22 cellular contexts compared by ENCODE assay signal in the genomic region with DNA sequence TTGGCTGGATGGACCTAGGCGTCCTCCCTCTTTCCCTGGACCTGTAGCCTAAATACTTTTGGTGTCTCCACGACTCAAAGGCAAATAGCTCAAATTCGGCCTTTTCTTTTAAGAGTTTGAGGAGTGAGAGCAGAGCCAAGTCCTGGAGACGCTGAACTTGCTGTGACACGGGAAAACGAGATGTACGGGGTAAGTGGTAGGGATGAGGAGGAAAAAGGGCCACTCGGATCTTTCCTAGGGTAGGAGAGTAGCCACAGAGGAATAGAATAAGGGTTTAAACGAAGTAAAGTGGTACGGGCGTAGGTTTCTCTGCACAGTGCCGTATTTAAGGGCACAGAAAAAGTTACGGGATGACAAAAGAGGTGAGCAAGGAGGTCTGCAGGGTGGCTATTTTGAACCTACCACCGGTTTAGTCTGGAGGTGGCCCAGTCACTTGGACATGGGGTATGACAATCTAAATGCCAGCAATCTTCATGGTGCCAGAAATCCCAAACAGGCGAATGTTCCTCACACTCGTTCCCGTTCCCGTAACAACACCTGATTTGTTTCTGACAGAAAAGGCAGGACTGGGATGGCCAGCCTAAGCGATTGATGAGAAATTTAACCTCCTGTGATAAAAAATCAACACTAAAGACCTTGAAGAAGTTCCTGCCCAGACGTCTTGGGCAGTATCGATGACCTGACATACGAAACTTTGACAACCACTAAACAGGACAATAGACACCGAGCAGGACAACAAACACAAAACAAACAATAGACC.
DNase-seq lines count a peak whose midpoint lies in the region; ATAC-seq and TF ChIP-seq lines count a peak whose summit lies in the region.
"Had no signal": no experiment of that assay in that cellular context is flagged by ENCODE, and none has a peak within 500 bp of the region (broad histone marks: within the 10 kb centered on the region; RNA-seq: fewer than 3 reads in every experiment).

No MANE protein-coding gene starts in this region.

- H3K23ac ChIP-seq in H9 (ENCODE audit: insufficient read length, low read depth, low read length), result no peak overlapping the region

- DNase-seq in CD8-positive, alpha-beta memory T cell, result no peak
- no peak for DNase-seq in H9
- no peak for DNase-seq in activated naive CD8-positive, alpha-beta T cell treated with anti-CD3 and anti-CD28 coated beads, Interleukin-2, amount 10 ng/mL, durations not matched to agents 7 days and 5 days
- no peak for DNase-seq in osteoblast (ENCODE audit: insufficient read length, low spot score, missing footprints)
- DNase-seq: activated effector memory CD4-positive, alpha-beta T cell treated with Interleukin-2 at 50 U/mL for 16 hours; aorta; COR-L47; DND-41; HCEC 1CT; kidney glomerular epithelial cell; mammary epithelial cell; naive thymus-derived CD8-positive, alpha-beta T cell; NCI-H1417; NCI-H524 treated with DMSO at 0.1 percent for 48 hours; posterior cingulate gyrus; stimulated activated CD4-positive, alpha-beta T cell treated with anti-CD3 and anti-CD28 coated beads, Interleukin-2, amount 100 ng/mL, for 24 hours; tibial artery had no signal

- no peak overlapping the region for H3T11ph ChIP-seq in H9 (ENCODE audit: low read length)

- peaks cover 4 to 9% (median 6%) of the 10 kb centered on the region in 3 donors for H3K4me1 Mint-ChIP-seq in CD8-positive, alpha-beta memory T cell
- H3K4me1 Mint-ChIP-seq in H9, result peaks cover 74 to 75% of the 10 kb centered on the region in 2 experiments
- peaks cover 12% of the 10 kb centered on the region for H3K4me1 Mint-ChIP-seq in activated naive CD8-positive, alpha-beta T cell treated with anti-CD3 and anti-CD28 coated beads, Interleukin-2, amount 10 ng/mL, durations not matched to agents 7 days and 5 days

- H3K27ac ChIP-seq in CD8-positive, alpha-beta memory T cell (ENCODE audit: low read depth, low read length), result no peak overlapping the region
- H3K27ac ChIP-seq in H9 (ENCODE audit: insufficient read length, low read depth, low read length), result no peak overlapping the region
- H3K27ac ChIP-seq in mesodermal cell (ENCODE audit: low read depth, low read length, severe bottlenecking), result no peak overlapping the region
- no peak overlapping the region for H3K27ac ChIP-seq in osteoblast (ENCODE audit: low read depth, low read length)
- H3K27ac ChIP-seq: gastroesophageal sphincter, tibial artery had no signal

- no peak overlapping the region for H4K91ac ChIP-seq in H9 (ENCODE audit: insufficient read length, low read depth, low read length)

- TF ChIP-seq CTCF in H9 (conservative IDR thresholded peaks at IDR 0.05), result no peak
- TF ChIP-seq CTCF in osteoblast (IDR thresholded peaks at IDR 0.05; ENCODE audit: extremely low read depth, low read depth, low read length), result no peak

- no peak overlapping the region for H2BK5ac ChIP-seq in H9 (ENCODE audit: insufficient read length, low read length)

- CTCF ChIA-PET in CD8-positive, alpha-beta memory T cell (lab: Charles Lee), result no interaction called here

- H2BK20ac ChIP-seq in H9 (ENCODE audit: low read depth, low read length, poor library complexity, severe bottlenecking), result no peak overlapping the region

- H2AFZ ChIP-seq in H9 (ENCODE audit: low read length) (no peak overlapping the region), osteoblast (ENCODE audit: low read length) (no peak overlapping the region)

- no peak overlapping the region for H4K5ac ChIP-seq in H9 (ENCODE audit: insufficient read length, low read depth, low read length)

- H3K14ac ChIP-seq in H9 (ENCODE audit: insufficient read depth, low read length), result no peak overlapping the region

- no peak overlapping the region for H3K56ac ChIP-seq in H9 (ENCODE audit: insufficient read length, low read depth, low read length)

- no peak overlapping the region for H3K9ac ChIP-seq in H9 (ENCODE audit: extremely low read depth, insufficient read length, low read length)

- peaks cover 6% of the 10 kb centered on the region for H3K4me1 ChIP-seq in CD8-positive, alpha-beta memory T cell (ENCODE audit: insufficient read depth, low read length)
- no peaks in the 10 kb centered on the region; the same call in 1 of the 2 replicates for H3K4me1 ChIP-seq in H9 (ENCODE audit: insufficient read depth, low read length)
- H3K4me1 ChIP-seq in mesodermal cell (ENCODE audit: control insufficient read depth, insufficient read depth, low read length, poor library complexity, severe bottlenecking), result peaks cover 11% of the 10 kb centered on the region
- no peaks in the 10 kb centered on the region for H3K4me1 ChIP-seq in osteoblast (ENCODE audit: insufficient read depth, low read length)
- H3K4me1 ChIP-seq: gastroesophageal sphincter, tibial artery had no signal

- H3K4me2 ChIP-seq in H9 (ENCODE audit: insufficient read depth, insufficient read length, low read length), result peak overlapping the region; percentile 42
- no peak overlapping the region for H3K4me2 ChIP-seq in osteoblast (ENCODE audit: insufficient read depth, low read length)

- H3K36me3 Mint-ChIP-seq in CD8-positive, alpha-beta memory T cell, result peaks cover 0 to 4% (median 3%) of the 10 kb centered on the region in 3 donors
- no peaks in the 10 kb centered on the region; a peak in 1 of 7 replicates for H3K36me3 Mint-ChIP-seq in H9 (ENCODE audit: insufficient read depth in 1 of 3, low read depth in 3 of 3)
- H3K36me3 Mint-ChIP-seq in activated naive CD8-positive, alpha-beta T cell treated with anti-CD3 and anti-CD28 coated beads, Interleukin-2, amount 10 ng/mL, durations not matched to agents 7 days and 5 days, result peaks cover 8% of the 10 kb centered on the region

- H4K8ac ChIP-seq in H9 (replicated peaks; ENCODE audit: insufficient read length, low read depth, low read length), result no peak overlapping the region

- H3K4me3 ChIP-seq in CD8-positive, alpha-beta memory T cell (ENCODE audit: low read length), result no peak overlapping the region
- H3K4me3 ChIP-seq in mesodermal cell (ENCODE audit: extremely low read depth, insufficient read depth, low read length, poor library complexity, severe bottlenecking) (peak overlapping the region; percentile 42), osteoblast (ENCODE audit: insufficient read depth, low read length) (no peak overlapping the region)
- H3K4me3 ChIP-seq: gastroesophageal sphincter, tibial artery had no signal

- no peaks in the 10 kb centered on the region for H3K9me3 ChIP-seq in CD8-positive, alpha-beta memory T cell (ENCODE audit: low read length)
- H3K9me3 ChIP-seq in H9 (ENCODE audit: control insufficient read depth, low read depth, low read length), result no peaks in the 10 kb centered on the region
- no peaks in the 10 kb centered on the region for H3K9me3 ChIP-seq in mesodermal cell (ENCODE audit: control insufficient read depth, low read length)
- no peaks in the 10 kb centered on the region for H3K9me3 ChIP-seq in osteoblast (ENCODE audit: low read depth, low read length)
- H3K9me3 ChIP-seq: tibial artery had no signal

- H3K79me2 ChIP-seq in H9 (ENCODE audit: insufficient read depth, low read length), result no peaks in the 10 kb centered on the region
- H3K79me2 ChIP-seq in osteoblast (ENCODE audit: insufficient read depth, low read length), result no peaks in the 10 kb centered on the region

- no peak for ATAC-seq in activated naive CD8-positive, alpha-beta T cell treated with anti-CD3 and anti-CD28 coated beads, Interleukin-2, amount 10 ng/mL, durations not matched to agents 7 days and 5 days (ENCODE audit: low read depth)
- ATAC-seq in HG02885 (IDR thresholded peaks at IDR 0.05; ENCODE audit: poor library complexity, unreplicated experiment) (no peak), HG02840 (IDR thresholded peaks at IDR 0.05; ENCODE audit: low FRiP score, unreplicated experiment) (no peak)
- ATAC-seq: esophagus mucosa; gastroesophageal sphincter; naive thymus-derived CD8-positive, alpha-beta T cell had no signal

- H3K27ac Mint-ChIP-seq in CD8-positive, alpha-beta memory T cell, result peak overlapping the region in 4 of 8 donors; percentile 11 to 55 (median 45)
- no peak overlapping the region for H3K27ac Mint-ChIP-seq in H9
- H3K27ac Mint-ChIP-seq in activated naive CD8-positive, alpha-beta T cell treated with anti-CD3 and anti-CD28 coated beads, Interleukin-2, amount 10 ng/mL, durations not matched to agents 7 days and 5 days, result peak overlapping the region; percentile 84

- POLR2A ChIA-PET in CD8-positive, alpha-beta memory T cell (lab: Charles Lee), result interaction anchor here (0.6 kb wide), 1 partner anchor 104 kb away, joined by 6 read pairs; no protein-coding TSS in a partner anchor
- POLR2A ChIA-PET in activated naive CD8-positive, alpha-beta T cell treated with anti-CD3 and anti-CD28 coated beads, Interleukin-2, amount 10 ng/mL, durations not matched to agents 7 days and 5 days (lab: Charles Lee), result no interaction called here

- peaks cover 88% of the 10 kb centered on the region for H3K27me3 ChIP-seq in CD8-positive, alpha-beta memory T cell (ENCODE audit: insufficient read depth, low read length, poor library complexity, severe bottlenecking)
- peaks cover 77% of the 10 kb centered on the region for H3K27me3 ChIP-seq in H9 (ENCODE audit: insufficient read depth, low read length)
- peaks cover 92% of the 10 kb centered on the region for H3K27me3 ChIP-seq in osteoblast (ENCODE audit: insufficient read depth, low read length)

- no peak overlapping the region for H2BK12ac ChIP-seq in H9 (ENCODE audit: insufficient read length, low read depth, low read length)

- no peak overlapping the region for H2BK15ac ChIP-seq in H9 (ENCODE audit: low read depth, low read length)

- no peaks in the 10 kb centered on the region for H3K36me3 ChIP-seq in CD8-positive, alpha-beta memory T cell (ENCODE audit: insufficient read depth, low read length)
- no peaks in the 10 kb centered on the region for H3K36me3 ChIP-seq in mesodermal cell (ENCODE audit: control insufficient read depth, insufficient read depth, low read length)
- H3K36me3 ChIP-seq in osteoblast (ENCODE audit: insufficient read depth, low read length), result no peaks in the 10 kb centered on the region
- H3K36me3 ChIP-seq: gastroesophageal sphincter, tibial artery had no signal

- H2AK5ac ChIP-seq in H9 (ENCODE audit: insufficient read length, low read length), result no peak overlapping the region

- H3K4me3 Mint-ChIP-seq in CD8-positive, alpha-beta memory T cell, result peak overlapping the region in 4 of 7 donors; percentile 4 to 71 (median 46)
- H3K4me3 Mint-ChIP-seq in H9, result peak overlapping the region; percentile 70 to 78
- H3K4me3 Mint-ChIP-seq in activated naive CD8-positive, alpha-beta T cell treated with anti-CD3 and anti-CD28 coated beads, Interleukin-2, amount 10 ng/mL, durations not matched to agents 7 days and 5 days, result peak overlapping the region; percentile 25

- WGBS in H9 (ENCODE audit: extremely low coverage, insufficient read length, low lambda C conversion rate), result no CpG with 5 or more reads among the region's 23 CpGs
- WGBS in mesodermal cell (ENCODE audit: insufficient coverage in 2 of 2), 2 experiments, result 9 to 17% methylated on average over 16 to 18 of the region's 23 CpGs

- H4K20me1 ChIP-seq in H9 (ENCODE audit: control insufficient read depth, insufficient read depth, insufficient read length), result no peaks in the 10 kb centered on the region
- H4K20me1 ChIP-seq in osteoblast (ENCODE audit: insufficient read depth, low read length), result no peaks in the 10 kb centered on the region

- H3K27me3 Mint-ChIP-seq in CD8-positive, alpha-beta memory T cell, result peaks cover 92 to 93% of the 10 kb centered on the region in 2 donors
- peaks cover 98% of the 10 kb centered on the region for H3K27me3 Mint-ChIP-seq in H9 (ENCODE audit: low read depth)
- H3K27me3 Mint-ChIP-seq in activated naive CD8-positive, alpha-beta T cell treated with anti-CD3 and anti-CD28 coated beads, Interleukin-2, amount 10 ng/mL, durations not matched to agents 7 days and 5 days, result peaks cover 94% of the 10 kb centered on the region

- no peak overlapping the region for H3K4ac ChIP-seq in H9 (ENCODE audit: low read depth, low read length)

- H3K18ac ChIP-seq in H9 (ENCODE audit: insufficient read length, low read depth, low read length), result no peak overlapping the region

- H3K23me2 ChIP-seq in H9 (ENCODE audit: insufficient read length, low read depth, low read length, poor library complexity, severe bottlenecking), result peaks cover 14% of the 10 kb centered on the region

- H3K79me1 ChIP-seq in H9 (ENCODE audit: insufficient read depth, low read depth, low read length, poor library complexity, severe bottlenecking), result no peaks in the 10 kb centered on the region

- no peak overlapping the region for H2BK120ac ChIP-seq in H9 (ENCODE audit: low read depth, low read length, poor library complexity, severe bottlenecking)

- H3K9me3 Mint-ChIP-seq in CD8-positive, alpha-beta memory T cell, result peaks cover 19 to 50% (median 40%) of the 10 kb centered on the region in 5 donors
- H3K9me3 Mint-ChIP-seq in H9, result peaks cover 6 to 14% of the 10 kb centered on the region in 2 experiments; a peak in 4 of 5 replicates
- H3K9me3 Mint-ChIP-seq in activated naive CD8-positive, alpha-beta T cell treated with anti-CD3 and anti-CD28 coated beads, Interleukin-2, amount 10 ng/mL, durations not matched to agents 7 days and 5 days, result peaks cover 24% of the 10 kb centered on the region
